ENCODE assay signal across 1 cellular context in the genomic region with DNA sequence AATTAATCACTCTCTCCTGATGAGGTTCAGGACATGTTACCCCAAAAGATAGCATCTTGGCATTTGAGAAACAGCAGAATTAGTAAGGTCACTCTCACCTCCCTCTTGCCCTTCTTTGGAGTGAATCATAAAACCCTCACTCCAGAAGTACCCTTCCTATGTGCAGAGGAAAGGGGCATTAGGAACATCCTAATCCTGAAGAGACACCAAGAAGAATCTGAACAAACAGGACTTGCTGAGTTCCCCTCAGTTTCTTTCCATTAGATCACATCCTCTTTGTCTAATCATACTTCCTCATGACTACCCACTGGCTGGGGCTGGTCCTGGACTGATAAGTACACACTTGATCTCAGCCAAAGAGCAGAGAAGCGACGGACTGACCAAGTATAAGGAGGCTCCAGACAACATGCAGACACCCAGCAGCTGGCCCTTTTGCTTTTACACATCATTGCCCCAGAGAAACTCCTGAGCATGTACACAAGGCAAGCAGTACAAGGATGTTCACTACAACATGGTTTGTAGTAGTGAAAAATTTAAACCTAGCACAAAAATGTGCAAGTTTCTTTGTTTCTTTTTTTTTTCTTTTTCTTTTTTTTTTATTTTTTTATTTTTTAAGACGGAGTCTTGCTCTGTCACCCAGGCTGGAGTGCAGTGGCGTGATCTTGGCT.
TF ChIP-seq lines count a peak whose summit lies in the region.

No MANE protein-coding gene starts in this region.

TF ChIP-seq in K562, 482 proteins besides CTCF, POLR2A, EP300 and RAD21 (continues in another document):
- TF ChIP-seq ELF1 (tag; IDR thresholded peaks at IDR 0.05) (peak; percentile 61), YBX1 (IDR thresholded peaks at IDR 0.05) (no peak), PCBP2 (IDR thresholded peaks at IDR 0.05; ENCODE audit: low read depth, low read length, poor library complexity, severe bottlenecking) (no peak), FOXJ2 (tag; IDR thresholded peaks at IDR 0.05) (peak; percentile 51), WHSC1 (IDR thresholded peaks at IDR 0.05; ENCODE audit: low read length) (no peak), NCOA2 (IDR thresholded peaks at IDR 0.05; ENCODE audit: partially characterized antibody in 2 of 2) (no peak), HNRNPK (IDR thresholded peaks at IDR 0.05; ENCODE audit: low read depth, low read length, poor library complexity, severe bottlenecking) (no peak), SMARCA5 (IDR thresholded peaks at IDR 0.05) (peak; percentile 77), SIRT6 (IDR thresholded peaks at IDR 0.05; ENCODE audit: low read depth, low read length) (no peak), TAF15 (IDR thresholded peaks at IDR 0.05; ENCODE audit: low read depth, low read length) (no peak), TAL1 (IDR thresholded peaks at IDR 0.05) (peak; percentile 91), ZNF324 (CRISPR knock-in tag; IDR thresholded peaks at IDR 0.05) (no peak), SREBF2 (CRISPR knock-in tag; IDR thresholded peaks at IDR 0.05) (no peak), OTX1 (CRISPR knock-in tag; IDR thresholded peaks at IDR 0.05) (0 out of 2 replicates have a peak, but pooled peaks have one; percentile 14), TOE1 (IDR thresholded peaks at IDR 0.05; ENCODE audit: borderline replicate concordance) (peak; percentile 51; the same call in 1 of the 2 replicates), TOE1 (CRISPR knock-in tag; IDR thresholded peaks at IDR 0.05; ENCODE audit: borderline replicate concordance, low read depth) (no peak), PHB (CRISPR knock-in tag; IDR thresholded peaks at IDR 0.05) (no peak), ARID2 (IDR thresholded peaks at IDR 0.05) (no peak), HLTF (IDR thresholded peaks at IDR 0.05) (no peak), PTTG1 (tag; IDR thresholded peaks at IDR 0.05; ENCODE audit: low read depth) (no peak), COPS2 (conservative IDR thresholded peaks at IDR 0.05) (no peak), ZSCAN32 (CRISPR knock-in tag; IDR thresholded peaks at IDR 0.05) (no peak), STAG1 (CRISPR knock-in tag; IDR thresholded peaks at IDR 0.05; ENCODE audit: borderline replicate concordance) (no peak), KHSRP (IDR thresholded peaks at IDR 0.05) (no peak), SRSF7 (optimal IDR thresholded peaks at IDR 0.05; ENCODE audit: low read depth, low read length) (no peak), BRD9 (IDR thresholded peaks at IDR 0.05; ENCODE audit: low read depth, partially characterized antibody) (peak; percentile 25), ZNF444 (CRISPR knock-in tag; IDR thresholded peaks at IDR 0.05) (0 out of 2 replicates have a peak, but pooled peaks have one; percentile 5), CBX1 (IDR thresholded peaks at IDR 0.05; ENCODE audit: low read depth) (no peak)
- TF ChIP-seq, protein P1, sequence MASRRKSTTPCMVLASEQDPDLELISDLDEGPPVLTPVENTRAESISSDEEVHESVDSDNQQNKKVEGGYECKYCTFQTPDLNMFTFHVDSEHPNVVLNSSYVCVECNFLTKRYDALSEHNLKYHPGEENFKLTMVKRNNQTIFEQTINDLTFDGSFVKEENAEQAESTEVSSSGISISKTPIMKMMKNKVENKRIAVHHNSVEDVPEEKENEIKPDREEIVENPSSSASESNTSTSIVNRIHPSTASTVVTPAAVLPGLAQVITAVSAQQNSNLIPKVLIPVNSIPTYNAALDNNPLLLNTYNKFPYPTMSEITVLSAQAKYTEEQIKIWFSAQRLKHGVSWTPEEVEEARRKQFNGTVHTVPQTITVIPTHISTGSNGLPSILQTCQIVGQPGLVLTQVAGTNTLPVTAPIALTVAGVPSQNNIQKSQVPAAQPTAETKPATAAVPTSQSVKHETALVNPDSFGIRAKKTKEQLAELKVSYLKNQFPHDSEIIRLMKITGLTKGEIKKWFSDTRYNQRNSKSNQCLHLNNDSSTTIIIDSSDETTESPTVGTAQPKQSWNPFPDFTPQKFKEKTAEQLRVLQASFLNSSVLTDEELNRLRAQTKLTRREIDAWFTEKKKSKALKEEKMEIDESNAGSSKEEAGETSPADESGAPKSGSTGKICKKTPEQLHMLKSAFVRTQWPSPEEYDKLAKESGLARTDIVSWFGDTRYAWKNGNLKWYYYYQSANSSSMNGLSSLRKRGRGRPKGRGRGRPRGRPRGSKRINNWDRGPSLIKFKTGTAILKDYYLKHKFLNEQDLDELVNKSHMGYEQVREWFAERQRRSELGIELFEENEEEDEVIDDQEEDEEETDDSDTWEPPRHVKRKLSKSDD (conservative IDR thresholded peaks at IDR 0.05; ENCODE audit: low read length): no peak
- TF ChIP-seq, protein P2, sequence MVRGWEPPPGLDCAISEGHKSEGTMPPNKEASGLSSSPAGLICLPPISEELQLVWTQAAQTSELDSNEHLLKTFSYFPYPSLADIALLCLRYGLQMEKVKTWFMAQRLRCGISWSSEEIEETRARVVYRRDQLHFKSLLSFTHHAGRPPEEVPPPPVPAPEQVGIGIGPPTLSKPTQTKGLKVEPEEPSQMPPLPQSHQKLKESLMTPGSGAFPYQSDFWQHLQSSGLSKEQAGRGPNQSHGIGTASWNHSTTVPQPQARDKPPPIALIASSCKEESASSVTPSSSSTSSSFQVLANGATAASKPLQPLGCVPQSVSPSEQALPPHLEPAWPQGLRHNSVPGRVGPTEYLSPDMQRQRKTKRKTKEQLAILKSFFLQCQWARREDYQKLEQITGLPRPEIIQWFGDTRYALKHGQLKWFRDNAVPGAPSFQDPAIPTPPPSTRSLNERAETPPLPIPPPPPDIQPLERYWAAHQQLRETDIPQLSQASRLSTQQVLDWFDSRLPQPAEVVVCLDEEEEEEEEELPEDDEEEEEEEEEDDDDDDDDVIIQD (CRISPR knock-in tag; IDR thresholded peaks at IDR 0.05): no peak
- TF ChIP-seq, protein P3, sequence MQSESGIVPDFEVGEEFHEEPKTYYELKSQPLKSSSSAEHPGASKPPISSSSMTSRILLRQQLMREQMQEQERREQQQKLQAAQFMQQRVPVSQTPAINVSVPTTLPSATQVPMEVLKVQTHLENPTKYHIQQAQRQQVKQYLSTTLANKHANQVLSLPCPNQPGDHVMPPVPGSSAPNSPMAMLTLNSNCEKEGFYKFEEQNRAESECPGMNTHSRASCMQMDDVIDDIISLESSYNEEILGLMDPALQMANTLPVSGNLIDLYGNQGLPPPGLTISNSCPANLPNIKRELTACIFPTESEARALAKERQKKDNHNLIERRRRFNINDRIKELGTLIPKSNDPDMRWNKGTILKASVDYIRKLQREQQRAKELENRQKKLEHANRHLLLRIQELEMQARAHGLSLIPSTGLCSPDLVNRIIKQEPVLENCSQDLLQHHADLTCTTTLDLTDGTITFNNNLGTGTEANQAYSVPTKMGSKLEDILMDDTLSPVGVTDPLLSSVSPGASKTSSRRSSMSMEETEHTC (IDR thresholded peaks at IDR 0.05): peak; percentile 79; the same call in 1 of the 2 replicates
- TF ChIP-seq, protein P4, sequence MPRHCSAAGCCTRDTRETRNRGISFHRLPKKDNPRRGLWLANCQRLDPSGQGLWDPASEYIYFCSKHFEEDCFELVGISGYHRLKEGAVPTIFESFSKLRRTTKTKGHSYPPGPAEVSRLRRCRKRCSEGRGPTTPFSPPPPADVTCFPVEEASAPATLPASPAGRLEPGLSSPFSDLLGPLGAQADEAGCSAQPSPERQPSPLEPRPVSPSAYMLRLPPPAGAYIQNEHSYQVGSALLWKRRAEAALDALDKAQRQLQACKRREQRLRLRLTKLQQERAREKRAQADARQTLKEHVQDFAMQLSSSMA (CRISPR knock-in tag; IDR thresholded peaks at IDR 0.05): no peak
- TF ChIP-seq, protein P5, sequence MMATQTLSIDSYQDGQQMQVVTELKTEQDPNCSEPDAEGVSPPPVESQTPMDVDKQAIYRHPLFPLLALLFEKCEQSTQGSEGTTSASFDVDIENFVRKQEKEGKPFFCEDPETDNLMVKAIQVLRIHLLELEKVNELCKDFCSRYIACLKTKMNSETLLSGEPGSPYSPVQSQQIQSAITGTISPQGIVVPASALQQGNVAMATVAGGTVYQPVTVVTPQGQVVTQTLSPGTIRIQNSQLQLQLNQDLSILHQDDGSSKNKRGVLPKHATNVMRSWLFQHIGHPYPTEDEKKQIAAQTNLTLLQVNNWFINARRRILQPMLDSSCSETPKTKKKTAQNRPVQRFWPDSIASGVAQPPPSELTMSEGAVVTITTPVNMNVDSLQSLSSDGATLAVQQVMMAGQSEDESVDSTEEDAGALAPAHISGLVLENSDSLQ (IDR thresholded peaks at IDR 0.05): no peak; the same call in 1 of the 2 replicates
- TF ChIP-seq, protein P6, sequence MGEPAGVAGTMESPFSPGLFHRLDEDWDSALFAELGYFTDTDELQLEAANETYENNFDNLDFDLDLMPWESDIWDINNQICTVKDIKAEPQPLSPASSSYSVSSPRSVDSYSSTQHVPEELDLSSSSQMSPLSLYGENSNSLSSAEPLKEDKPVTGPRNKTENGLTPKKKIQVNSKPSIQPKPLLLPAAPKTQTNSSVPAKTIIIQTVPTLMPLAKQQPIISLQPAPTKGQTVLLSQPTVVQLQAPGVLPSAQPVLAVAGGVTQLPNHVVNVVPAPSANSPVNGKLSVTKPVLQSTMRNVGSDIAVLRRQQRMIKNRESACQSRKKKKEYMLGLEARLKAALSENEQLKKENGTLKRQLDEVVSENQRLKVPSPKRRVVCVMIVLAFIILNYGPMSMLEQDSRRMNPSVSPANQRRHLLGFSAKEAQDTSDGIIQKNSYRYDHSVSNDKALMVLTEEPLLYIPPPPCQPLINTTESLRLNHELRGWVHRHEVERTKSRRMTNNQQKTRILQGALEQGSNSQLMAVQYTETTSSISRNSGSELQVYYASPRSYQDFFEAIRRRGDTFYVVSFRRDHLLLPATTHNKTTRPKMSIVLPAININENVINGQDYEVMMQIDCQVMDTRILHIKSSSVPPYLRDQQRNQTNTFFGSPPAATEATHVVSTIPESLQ (CRISPR knock-in tag; IDR thresholded peaks at IDR 0.05): no peak
- TF ChIP-seq, protein P7, sequence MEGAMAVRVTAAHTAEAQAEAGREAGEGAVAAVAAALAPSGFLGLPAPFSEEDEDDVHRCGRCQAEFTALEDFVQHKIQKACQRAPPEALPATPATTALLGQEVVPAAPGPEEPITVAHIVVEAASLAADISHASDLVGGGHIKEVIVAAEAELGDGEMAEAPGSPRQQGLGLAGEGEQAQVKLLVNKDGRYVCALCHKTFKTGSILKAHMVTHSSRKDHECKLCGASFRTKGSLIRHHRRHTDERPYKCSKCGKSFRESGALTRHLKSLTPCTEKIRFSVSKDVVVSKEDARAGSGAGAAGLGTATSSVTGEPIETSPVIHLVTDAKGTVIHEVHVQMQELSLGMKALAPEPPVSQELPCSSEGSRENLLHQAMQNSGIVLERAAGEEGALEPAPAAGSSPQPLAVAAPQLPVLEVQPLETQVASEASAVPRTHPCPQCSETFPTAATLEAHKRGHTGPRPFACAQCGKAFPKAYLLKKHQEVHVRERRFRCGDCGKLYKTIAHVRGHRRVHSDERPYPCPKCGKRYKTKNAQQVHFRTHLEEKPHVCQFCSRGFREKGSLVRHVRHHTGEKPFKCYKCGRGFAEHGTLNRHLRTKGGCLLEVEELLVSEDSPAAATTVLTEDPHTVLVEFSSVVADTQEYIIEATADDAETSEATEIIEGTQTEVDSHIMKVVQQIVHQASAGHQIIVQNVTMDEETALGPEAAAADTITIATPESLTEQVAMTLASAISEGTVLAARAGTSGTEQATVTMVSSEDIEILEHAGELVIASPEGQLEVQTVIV (CRISPR knock-in tag; IDR thresholded peaks at IDR 0.05; ENCODE audit: borderline replicate concordance): no peak
- TF ChIP-seq, protein P8, sequence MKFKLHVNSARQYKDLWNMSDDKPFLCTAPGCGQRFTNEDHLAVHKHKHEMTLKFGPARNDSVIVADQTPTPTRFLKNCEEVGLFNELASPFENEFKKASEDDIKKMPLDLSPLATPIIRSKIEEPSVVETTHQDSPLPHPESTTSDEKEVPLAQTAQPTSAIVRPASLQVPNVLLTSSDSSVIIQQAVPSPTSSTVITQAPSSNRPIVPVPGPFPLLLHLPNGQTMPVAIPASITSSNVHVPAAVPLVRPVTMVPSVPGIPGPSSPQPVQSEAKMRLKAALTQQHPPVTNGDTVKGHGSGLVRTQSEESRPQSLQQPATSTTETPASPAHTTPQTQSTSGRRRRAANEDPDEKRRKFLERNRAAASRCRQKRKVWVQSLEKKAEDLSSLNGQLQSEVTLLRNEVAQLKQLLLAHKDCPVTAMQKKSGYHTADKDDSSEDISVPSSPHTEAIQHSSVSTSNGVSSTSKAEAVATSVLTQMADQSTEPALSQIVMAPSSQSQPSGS (CRISPR knock-in tag; IDR thresholded peaks at IDR 0.05): no peak
- TF ChIP-seq, protein P9, sequence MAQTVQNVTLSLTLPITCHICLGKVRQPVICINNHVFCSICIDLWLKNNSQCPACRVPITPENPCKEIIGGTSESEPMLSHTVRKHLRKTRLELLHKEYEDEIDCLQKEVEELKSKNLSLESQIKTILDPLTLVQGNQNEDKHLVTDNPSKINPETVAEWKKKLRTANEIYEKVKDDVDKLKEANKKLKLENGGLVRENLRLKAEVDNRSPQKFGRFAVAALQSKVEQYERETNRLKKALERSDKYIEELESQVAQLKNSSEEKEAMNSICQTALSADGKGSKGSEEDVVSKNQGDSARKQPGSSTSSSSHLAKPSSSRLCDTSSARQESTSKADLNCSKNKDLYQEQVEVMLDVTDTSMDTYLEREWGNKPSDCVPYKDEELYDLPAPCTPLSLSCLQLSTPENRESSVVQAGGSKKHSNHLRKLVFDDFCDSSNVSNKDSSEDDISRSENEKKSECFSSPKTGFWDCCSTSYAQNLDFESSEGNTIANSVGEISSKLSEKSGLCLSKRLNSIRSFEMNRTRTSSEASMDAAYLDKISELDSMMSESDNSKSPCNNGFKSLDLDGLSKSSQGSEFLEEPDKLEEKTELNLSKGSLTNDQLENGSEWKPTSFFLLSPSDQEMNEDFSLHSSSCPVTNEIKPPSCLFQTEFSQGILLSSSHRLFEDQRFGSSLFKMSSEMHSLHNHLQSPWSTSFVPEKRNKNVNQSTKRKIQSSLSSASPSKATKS (CRISPR knock-in tag; IDR thresholded peaks at IDR 0.05): no peak
- TF ChIP-seq, protein P10, sequence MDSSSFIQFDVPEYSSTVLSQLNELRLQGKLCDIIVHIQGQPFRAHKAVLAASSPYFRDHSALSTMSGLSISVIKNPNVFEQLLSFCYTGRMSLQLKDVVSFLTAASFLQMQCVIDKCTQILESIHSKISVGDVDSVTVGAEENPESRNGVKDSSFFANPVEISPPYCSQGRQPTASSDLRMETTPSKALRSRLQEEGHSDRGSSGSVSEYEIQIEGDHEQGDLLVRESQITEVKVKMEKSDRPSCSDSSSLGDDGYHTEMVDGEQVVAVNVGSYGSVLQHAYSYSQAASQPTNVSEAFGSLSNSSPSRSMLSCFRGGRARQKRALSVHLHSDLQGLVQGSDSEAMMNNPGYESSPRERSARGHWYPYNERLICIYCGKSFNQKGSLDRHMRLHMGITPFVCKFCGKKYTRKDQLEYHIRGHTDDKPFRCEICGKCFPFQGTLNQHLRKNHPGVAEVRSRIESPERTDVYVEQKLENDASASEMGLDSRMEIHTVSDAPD (CRISPR knock-in tag; IDR thresholded peaks at IDR 0.05): no peak
